In genomic region chr9:73118898-73119554, GRCh38 we compare ENCODE assay signal across 15 cellular contexts. TPM values are rescaled to one million over a fixed set of nuclear protein-coding genes. Genes with fewer than 3 reads are reported as not detected.
DNase-seq lines count a peak whose midpoint lies in the region; ATAC-seq and TF ChIP-seq lines count a peak whose summit lies in the region.
"Had no signal": no experiment of that assay in that cellular context is flagged by ENCODE, and none has a peak within 500 bp of the region (broad histone marks: within the 10 kb centered on the region; RNA-seq: fewer than 3 reads in every experiment).

No MANE protein-coding gene starts in this region.

- H3K4me3 ChIP-seq in hepatocyte: no peak overlapping the region
- H3K4me3 ChIP-seq: thyroid gland had no signal

- no peak overlapping the region for H3K4me2 ChIP-seq in hepatocyte

- WGBS in hepatocyte (ENCODE audit: low lambda C conversion rate, missing lambda C conversion rate): 88% methylated on average over 4 of the region's 4 CpGs

- no peak for TF ChIP-seq CTCF in foreskin keratinocyte (conservative IDR thresholded peaks at IDR 0.05)
- no peak for TF ChIP-seq CTCF in hepatocyte (IDR thresholded peaks at IDR 0.05; ENCODE audit: poor library complexity)

- H3K9me3 ChIP-seq in hepatocyte (ENCODE audit: low read depth): no peaks in the 10 kb centered on the region
- H3K9me3 ChIP-seq: thyroid gland had no signal

- H3K36me3 ChIP-seq in hepatocyte (replicated peaks; ENCODE audit: insufficient read depth, low read depth): no peaks in the 10 kb centered on the region
- H3K36me3 ChIP-seq: thyroid gland had no signal

- peak; percentile 87 for DNase-seq in A172 (ENCODE audit: low spot score)
- DNase-seq in HS-5 (ENCODE audit: low read depth): peak; percentile 78
- peak; percentile 17 for DNase-seq in astrocyte of the hippocampus (ENCODE audit: low read depth, low spot score)
- DNase-seq in foreskin keratinocyte: peak; percentile 91 to 97
- DNase-seq in hepatocyte (ENCODE audit: low spot score): no peak
- DNase-seq in CD1c-positive myeloid dendritic cell (ENCODE audit: extremely low spot score): no peak
- no peak for DNase-seq in left lobe of liver (ENCODE audit: low spot score)
- no peak for DNase-seq in AG08396 (ENCODE audit: low spot score)
- DNase-seq: activated T-cell treated with anti-CD3 and anti-CD28 coated beads, Interleukin-2, amount 50 U/mL, for 72 hours; DMS79 treated with DMSO at 0.1 percent for 48 hours; immature natural killer cell; naive thymus-derived CD8-positive, alpha-beta T cell; NCI-H1930 had no signal

- no peaks in the 10 kb centered on the region for H3K9me2 ChIP-seq in hepatocyte (replicated peaks; ENCODE audit: insufficient read depth)

- H3K27me3 ChIP-seq in foreskin keratinocyte (no peaks in the 10 kb centered on the region), hepatocyte (no peaks in the 10 kb centered on the region)
- H3K27me3 ChIP-seq: thyroid gland had no signal

- H3K27ac ChIP-seq in foreskin keratinocyte (peak overlapping the region; percentile 94), hepatocyte (no peak overlapping the region)
- H3K27ac ChIP-seq: thyroid gland had no signal

- no peaks in the 10 kb centered on the region for H4K20me1 ChIP-seq in hepatocyte (ENCODE audit: insufficient read depth, poor library complexity, severe bottlenecking)

- H3K4me1 ChIP-seq in foreskin keratinocyte: peaks cover 25% of the 10 kb centered on the region
- no peaks in the 10 kb centered on the region for H3K4me1 ChIP-seq in hepatocyte (ENCODE audit: insufficient read depth)

- no peaks in the 10 kb centered on the region for H3K79me2 ChIP-seq in hepatocyte

- H2AFZ ChIP-seq in hepatocyte: no peak overlapping the region

- ATAC-seq in foreskin keratinocyte (peak; percentile 94), left lobe of liver (no peak)
- ATAC-seq: activated T-cell treated with anti-CD3 and anti-CD28 coated beads, Interleukin-2, amount 50 U/mL, for 72 hours; naive thymus-derived CD8-positive, alpha-beta T cell; sciatic nerve had no signal

RNA-seq across cellular contexts. Expression of gene ANXA1, which starts 32.6 kb away (rescaled TPM):
- 920 and 1,111 TPM in 2 replicates for total RNA-seq in A172 (2014; rRNA removed; shearing (Covaris generic))
- total RNA-seq in foreskin keratinocyte (880 and 908 TPM in 2 replicates), hepatocyte (245 and 279 TPM in 2 replicates), left lobe of liver (3.7 TPM)
- polyA plus RNA-seq in foreskin keratinocyte (712 and 776 TPM in 2 replicates), hepatocyte (254 and 337 TPM in 2 replicates)

Comparison
In these comparisons a context has a peak if more than half of its experiments do, and no peak if none do; other contexts are left out.
1. DNase-seq: peak in A172 (single experiment), HS-5 (single experiment), astrocyte of the hippocampus (single experiment) and foreskin keratinocyte (2 of 2); none in hepatocyte (single experiment), CD1c-positive myeloid dendritic cell (single experiment), left lobe of liver (single experiment) and AG08396 (single experiment).
2. RNA of gene ANXA1, which starts 32.6 kb away (total RNA-seq): 920 to 1,111 TPM in A172, 880 to 908 TPM in foreskin keratinocyte and 245 to 279 TPM in hepatocyte; 3.7 TPM in left lobe of liver (single experiment); every median in the first group is over 10 times any median in the second.